8 cellular contexts compared by ENCODE assay signal in the genomic region with DNA sequence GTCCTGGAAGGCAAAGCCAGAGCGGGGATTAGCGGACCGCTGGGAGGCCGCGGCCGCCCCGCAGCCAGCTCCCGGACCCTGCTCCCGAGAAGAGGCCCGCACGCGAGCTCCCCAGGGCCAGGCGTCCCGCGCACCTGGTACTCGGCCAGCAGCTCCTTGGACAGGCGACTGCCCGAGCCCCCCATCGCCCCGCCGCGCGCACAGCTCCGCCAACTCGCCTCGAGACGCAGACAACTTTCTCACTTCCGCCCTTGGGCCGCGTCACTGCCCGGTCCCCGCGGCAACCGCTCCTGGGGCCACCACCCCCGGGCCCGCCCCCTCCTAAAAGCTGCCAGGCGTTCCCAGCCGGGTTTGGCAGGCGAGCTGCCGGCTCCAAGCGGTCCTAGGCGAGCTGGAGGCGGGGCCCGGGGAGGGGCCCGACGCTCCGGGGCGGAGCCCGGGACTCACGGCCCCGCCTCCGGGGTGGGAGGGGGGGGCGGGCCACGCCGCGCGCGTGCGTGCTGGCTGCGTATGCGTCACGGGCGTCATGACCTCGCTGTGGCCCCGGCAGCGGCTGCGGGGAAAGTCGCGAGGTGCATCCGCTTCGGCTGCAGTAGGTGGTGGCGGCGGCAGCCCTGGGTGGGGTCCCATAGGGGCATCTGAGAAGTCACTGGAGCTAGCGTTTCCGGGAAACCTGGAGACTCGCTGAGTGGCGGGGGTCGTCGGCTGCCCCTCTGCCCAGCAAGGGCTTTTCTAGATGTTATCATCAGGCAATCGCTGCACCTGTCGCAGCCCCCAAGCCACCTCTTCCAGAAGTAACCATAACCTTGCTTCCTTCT. TPM values are rescaled to one million over a fixed set of nuclear protein-coding genes. Genes with fewer than 3 reads are reported as not detected.
A peak's percentile ranks its signal among the peaks of the same experiment; 100 is the strongest.
DNase-seq lines count a peak whose midpoint lies in the region; ATAC-seq and TF ChIP-seq lines count a peak whose summit lies in the region.

Gene CIB1, minus strand, starts transcription at position 241 of the 818 bp plus-strand sequence. Its CDS starts 56 bp downstream, at position 185.
Gene GDPGP1, plus strand, starts transcription at position 509 of the 818 bp plus-strand sequence. CDS start 6,700 bp downstream, outside the sequence.

- H3K9me3 ChIP-seq in ectodermal cell (ENCODE audit: control insufficient read depth, low read length), result no peaks in the 10 kb centered on the region
- H3K9me3 ChIP-seq in lung (ENCODE audit: control insufficient read depth in 2 of 2, insufficient read depth in 1 of 2, low read length in 1 of 2), result no peaks in the 10 kb centered on the region

- peak within 1 kb of the TSS; percentile 82 for H3K4me3 ChIP-seq in ectodermal cell (ENCODE audit: insufficient read depth, low read depth, low read length)
- peak within 1 kb of the TSS; percentile 86 for H3K4me3 ChIP-seq in lung

- TF ChIP-seq CTCF in GM20000 (IDR thresholded peaks at IDR 0.05; ENCODE audit: extremely low read depth, missing control alignments) (no peak), lung (IDR thresholded peaks at IDR 0.05; ENCODE audit: control extremely low read depth, extremely low read depth) (no peak)

- WGBS in ectodermal cell, 2 experiments, result 0 to 1% methylated on average over 81 of the region's 81 CpGs
- 0% methylated on average over 67 to 81 of the region's 81 CpGs for WGBS in lung, 2 donors

- H3K4me1 ChIP-seq in ectodermal cell (ENCODE audit: control insufficient read depth, insufficient read depth, low read length) (peaks cover 7% of the 10 kb centered on the region), lung (ENCODE audit: control insufficient read depth in 2 of 2, insufficient read depth in 2 of 2, low read length in 2 of 2) (peaks cover 3 to 17% of the 10 kb centered on the region in 2 donors)

- DNase-seq in COLO668 (lab: John Stamatoyannopoulos, UW; ENCODE audit: unreplicated experiment), result peak; percentile 97
- DNase-seq in GM20000 (ENCODE audit: low spot score), result peak; percentile 100
- peak; percentile 74 for DNase-seq in HS-5 (ENCODE audit: low read depth)
- DNase-seq in NK-92 (lab: John Stamatoyannopoulos, UW; ENCODE audit: unreplicated experiment), result peak; percentile 78
- peak; percentile 90 to 92 for DNase-seq in activated CD8-positive, alpha-beta memory T cell treated with anti-CD3 and anti-CD28 coated beads for 1 hour (ENCODE audit: extremely low read depth in 1 of 2, low read depth in 1 of 2)
- DNase-seq in lung (ENCODE audit: low spot score), result peak; percentile 97
- DNase-seq in stimulated activated CD4-positive, alpha-beta T cell treated with anti-CD3 and anti-CD28 coated beads, TNF-alpha, amount 100 ng/mL, for 24 hours (ENCODE audit: low read depth in 3 of 3), result peak; percentile 93 to 98 (median 95)

- H3K27me3 ChIP-seq in ectodermal cell (ENCODE audit: control insufficient read depth, insufficient read depth, low read length, poor library complexity, severe bottlenecking) (peaks cover 10% of the 10 kb centered on the region), lung (ENCODE audit: control insufficient read depth, insufficient read depth) (no peaks in the 10 kb centered on the region)

- no peaks in the 10 kb centered on the region for H3K36me3 ChIP-seq in ectodermal cell (ENCODE audit: control insufficient read depth, insufficient read depth, low read length)
- peaks cover 4 to 18% of the 10 kb centered on the region in 2 donors for H3K36me3 ChIP-seq in lung (ENCODE audit: control insufficient read depth in 2 of 2, insufficient read depth in 2 of 2, low read length in 2 of 2)

- peak; percentile 95 for ATAC-seq in lung (ENCODE audit: insufficient read depth, low FRiP score)

- H3K27ac ChIP-seq in ectodermal cell (ENCODE audit: insufficient read depth, low read depth, low read length, poor library complexity, severe bottlenecking) (peak within 1 kb of the TSS; percentile 13), lung (ENCODE audit: low read depth in 1 of 2, low read length in 1 of 2) (peak within 1 kb of the TSS; percentile 93 to 97)

RNA-seq across cellular contexts. Expression of gene CIB1, which starts in this region (rescaled TPM):
- polyA plus RNA-seq in ectodermal cell (2013, experiment 1 of 4), result 14.8 TPM
- polyA plus RNA-seq in ectodermal cell (2013, experiment 2 of 4), result 11.4 TPM
- polyA plus RNA-seq in ectodermal cell (2013, experiment 3 of 4), result 11.5 TPM
- polyA plus RNA-seq in ectodermal cell (2013, experiment 4 of 4), result 13.1 TPM
- total RNA-seq in lung, result 100 to 1,000 TPM in 1 of 2 donors, 10 to 100 TPM in 1; 38.2 to 116 TPM
- polyA plus RNA-seq in lung, result 100 to 1,000 TPM; 142 to 189 TPM

RNA-seq across cellular contexts. Expression of gene GDPGP1, which starts in this region (rescaled TPM):
- polyA plus RNA-seq in ectodermal cell (2013, experiment 1 of 4), result 2.9 TPM
- 5.1 TPM for polyA plus RNA-seq in ectodermal cell (2013, experiment 2 of 4)
- 3.7 TPM for polyA plus RNA-seq in ectodermal cell (2013, experiment 3 of 4)
- polyA plus RNA-seq in ectodermal cell (2013, experiment 4 of 4), result 3.2 TPM
- 10 to 100 TPM in 1 of 2 donors, 1 to 10 TPM in 1; 6.0 to 11.0 TPM for total RNA-seq in lung
- polyA plus RNA-seq in lung, result 1 to 10 TPM; 3.4 to 4.4 TPM

Comparison
In these comparisons a context has a peak if more than half of its experiments do, and no peak if none do; other contexts are left out.
1. Peak in every context shown above with its lines: DNase-seq, ATAC-seq, H3K4me3 ChIP-seq and H3K27ac ChIP-seq.